In the genomic region with DNA sequence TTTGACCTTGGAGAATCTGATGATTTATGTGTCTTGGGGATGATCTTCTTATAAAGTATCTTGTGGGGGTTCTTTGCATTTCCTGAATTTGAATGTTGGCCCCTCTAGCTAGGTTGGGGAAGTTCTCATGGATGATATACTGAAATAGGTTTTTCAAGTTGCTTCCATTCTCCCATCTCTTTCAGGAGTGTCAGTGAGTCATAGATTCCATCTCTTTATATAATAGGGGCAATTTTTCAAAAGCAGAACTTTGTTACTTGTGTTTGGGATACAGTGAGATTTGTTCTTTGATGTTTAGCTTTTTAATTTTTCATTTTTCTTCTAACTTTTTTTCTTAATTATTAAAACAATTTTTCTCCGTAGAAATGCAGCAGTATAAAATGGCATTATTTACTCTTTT, we compare ENCODE assay signal across 21 cellular contexts. TPM values are rescaled to one million over a fixed set of nuclear protein-coding genes. Genes with fewer than 3 reads are reported as not detected.
DNase-seq lines count a peak whose midpoint lies in the region; ATAC-seq and TF ChIP-seq lines count a peak whose summit lies in the region.
"Had no signal": no experiment of that assay in that cellular context is flagged by ENCODE, and none has a peak within 500 bp of the region (broad histone marks: within the 10 kb centered on the region; RNA-seq: fewer than 3 reads in every experiment).

No MANE protein-coding gene starts in this region.

- no peak overlapping the region for H3K4me3 Mint-ChIP-seq in activated naive CD8-positive, alpha-beta T cell
- H3K4me3 Mint-ChIP-seq: activated CD8-positive, alpha-beta T cell treated with anti-CD3 and anti-CD28 coated beads for 36 hours; CD14-positive monocyte; memory B cell; neural progenitor cell had no signal

- H3K27me3 ChIP-seq in MG63, result no peaks in the 10 kb centered on the region
- H3K27me3 ChIP-seq: heart left ventricle, neural progenitor cell, right lobe of liver, tibial nerve had no signal

- H3K36me3 Mint-ChIP-seq in activated naive CD8-positive, alpha-beta T cell, result peaks cover 33% of the 10 kb centered on the region

- no peak for TF ChIP-seq CTCF in fibroblast of pulmonary artery (IDR thresholded peaks at IDR 0.05; ENCODE audit: low read length, missing control alignments)

- peaks cover 10% of the 10 kb centered on the region for H3K9me3 Mint-ChIP-seq in activated naive CD8-positive, alpha-beta T cell (ENCODE audit: low read depth)

- H3K9me3 ChIP-seq in MG63, result peaks cover 3% of the 10 kb centered on the region; the same call in 1 of the 2 replicates
- H3K9me3 ChIP-seq: right lobe of liver had no signal

- no peaks in the 10 kb centered on the region for H3K27me3 Mint-ChIP-seq in activated naive CD8-positive, alpha-beta T cell
- H3K27me3 Mint-ChIP-seq: activated CD8-positive, alpha-beta T cell treated with anti-CD3 and anti-CD28 coated beads for 36 hours; IgD-negative memory B cell; memory B cell had no signal

- H3K4me1 Mint-ChIP-seq in activated naive CD8-positive, alpha-beta T cell (ENCODE audit: low read depth), result peaks cover 43% of the 10 kb centered on the region

- H3K4me3 ChIP-seq in fibroblast of pulmonary artery (replicated peaks; ENCODE audit: low read depth, low read length) (no peak overlapping the region), MG63 (no peak overlapping the region)
- H3K4me3 ChIP-seq: heart left ventricle, neural progenitor cell, right lobe of liver, tibial nerve had no signal

- peak; percentile 51 for DNase-seq in ELR (ENCODE audit: low read depth)
- peak; percentile 22 for DNase-seq in M059J (ENCODE audit: low read depth)
- peak; percentile 32 for DNase-seq in fibroblast of pulmonary artery (ENCODE audit: low read depth)
- DNase-seq in MG63, result no peak
- DNase-seq in NOMO-1 treated with DMSO at 0.1 percent for 48 hours (lab: John Stamatoyannopoulos, UW; ENCODE audit: unreplicated experiment), result no peak
- DNase-seq: activated CD4-positive, CD25-positive, alpha-beta regulatory T cell; activated CD8-positive, alpha-beta T cell treated with anti-CD3 and anti-CD28 coated beads for 36 hours; activated naive CD4-positive, alpha-beta T cell treated with Interleukin-2 at 50 U/mL for 16 hours; activated T-cell treated with anti-CD3 and anti-CD28 coated beads for 4 hours; foreskin fibroblast; heart left ventricle; NCI-H146; right lobe of liver had no signal

- peaks cover 31% of the 10 kb centered on the region for H3K36me3 ChIP-seq in MG63

- H3K27ac Mint-ChIP-seq in activated naive CD8-positive, alpha-beta T cell, result peak overlapping the region; percentile 64
- H3K27ac Mint-ChIP-seq: activated CD8-positive, alpha-beta T cell treated with anti-CD3 and anti-CD28 coated beads for 36 hours; memory B cell; neural progenitor cell had no signal

- ATAC-seq in HG03469 (IDR thresholded peaks at IDR 0.05; ENCODE audit: unreplicated experiment) (no peak), esophagus mucosa (no peak)
- ATAC-seq: activated CD8-positive, alpha-beta T cell treated with anti-CD3 and anti-CD28 coated beads for 36 hours; heart left ventricle; right lobe of liver had no signal

RNA-seq across cellular contexts. Expression of gene TMEM87B, which starts 19.4 kb away (rescaled TPM):
- total RNA-seq in M059J (2014; rRNA removed; shearing (Covaris generic)), result 21.9 and 27.3 TPM in 2 replicates
- total RNA-seq in esophagus mucosa, result 18.7 TPM
- 7.0 and 32.9 TPM in 2 replicates for total RNA-seq in MG63 (2014; rRNA removed; shearing (Covaris generic); ENCODE audit: low replicate concordance)

Comparison
In these comparisons a context has a peak if more than half of its experiments do, and no peak if none do; other contexts are left out.
1. DNase-seq: peak in ELR (single experiment), M059J (single experiment) and fibroblast of pulmonary artery (single experiment); none in MG63 (single experiment) and NOMO-1 treated with DMSO at 0.1 percent for 48 hours (single experiment).